2 cellular contexts compared by ENCODE assay signal in the genomic region with DNA sequence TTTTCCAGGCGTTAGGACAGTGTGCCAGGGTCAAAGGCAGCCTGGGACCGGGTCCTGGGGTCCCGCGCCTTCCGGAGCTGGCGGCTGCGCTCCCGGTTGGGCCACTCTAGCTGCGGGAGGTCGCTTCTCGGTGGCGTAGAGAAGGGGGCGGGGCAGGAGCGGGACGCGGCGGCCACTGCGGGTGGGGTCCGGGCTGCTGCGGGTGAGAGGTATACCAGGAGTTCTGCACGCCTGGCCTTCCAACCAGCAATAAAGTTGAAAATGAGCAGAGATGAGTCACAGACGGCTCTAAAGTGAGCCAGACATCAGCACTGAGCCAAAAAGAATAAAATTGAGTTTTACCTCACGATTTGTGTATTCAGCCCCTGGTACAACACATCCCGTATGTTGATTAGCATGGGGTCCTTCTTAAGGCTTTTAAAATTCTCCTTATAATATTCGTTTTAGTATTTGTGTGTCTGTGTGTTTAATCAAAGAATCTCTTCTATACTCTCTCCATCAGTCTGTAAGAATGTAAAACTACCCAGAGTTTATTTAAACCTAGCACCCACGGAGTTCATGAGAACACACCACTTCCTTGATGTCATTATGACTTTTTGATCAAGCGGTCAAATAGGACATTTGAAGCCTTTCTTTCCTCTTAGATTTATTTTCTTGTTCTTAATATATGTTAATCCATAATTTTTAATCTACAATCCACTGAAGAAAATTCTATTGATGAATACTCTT.
A peak's percentile ranks its signal among the peaks of the same experiment; 100 is the strongest.
TF ChIP-seq lines count a peak whose summit lies in the region.

Gene C1GALT1C1L, minus strand, starts transcription at position 108 of the 729 bp plus-strand sequence. Its CDS starts 107 bp downstream, at position 1.

TF ChIP-seq in SK-N-SH, 30 proteins besides CTCF, POLR2A, EP300 and RAD21 (continued from another document and continues in another):
- no peak for TF ChIP-seq FOXM1 (IDR thresholded peaks at IDR 0.05; ENCODE audit: low read depth)
- TF ChIP-seq RFX5 (IDR thresholded peaks at IDR 0.05; ENCODE audit: low read length): no peak
- TF ChIP-seq IRF3 (IDR thresholded peaks at IDR 0.05; ENCODE audit: low read depth, low read length): no peak
- 0 out of 2 replicates have a peak, but pooled peaks have one; percentile 63 for TF ChIP-seq SIN3A (IDR thresholded peaks at IDR 0.05; ENCODE audit: borderline replicate concordance, low read depth, low read length)
- TF ChIP-seq CHD2 (IDR thresholded peaks at IDR 0.05; ENCODE audit: low read length, partially characterized antibody): peak; percentile 26
- TF ChIP-seq USF1 (IDR thresholded peaks at IDR 0.05; ENCODE audit: borderline replicate concordance, low read depth): no peak
- no peak; the same call in 1 of the 2 replicates for TF ChIP-seq REST (IDR thresholded peaks at IDR 0.05; ENCODE audit: low read depth, low read length)
- TF ChIP-seq POLR2AphosphoS5 (IDR thresholded peaks at IDR 0.05; ENCODE audit: low read depth, low read length): peak; percentile 50; the same call in 1 of the 2 replicates
- no peak for TF ChIP-seq PBX3 (IDR thresholded peaks at IDR 0.05)
- TF ChIP-seq, protein P1, sequence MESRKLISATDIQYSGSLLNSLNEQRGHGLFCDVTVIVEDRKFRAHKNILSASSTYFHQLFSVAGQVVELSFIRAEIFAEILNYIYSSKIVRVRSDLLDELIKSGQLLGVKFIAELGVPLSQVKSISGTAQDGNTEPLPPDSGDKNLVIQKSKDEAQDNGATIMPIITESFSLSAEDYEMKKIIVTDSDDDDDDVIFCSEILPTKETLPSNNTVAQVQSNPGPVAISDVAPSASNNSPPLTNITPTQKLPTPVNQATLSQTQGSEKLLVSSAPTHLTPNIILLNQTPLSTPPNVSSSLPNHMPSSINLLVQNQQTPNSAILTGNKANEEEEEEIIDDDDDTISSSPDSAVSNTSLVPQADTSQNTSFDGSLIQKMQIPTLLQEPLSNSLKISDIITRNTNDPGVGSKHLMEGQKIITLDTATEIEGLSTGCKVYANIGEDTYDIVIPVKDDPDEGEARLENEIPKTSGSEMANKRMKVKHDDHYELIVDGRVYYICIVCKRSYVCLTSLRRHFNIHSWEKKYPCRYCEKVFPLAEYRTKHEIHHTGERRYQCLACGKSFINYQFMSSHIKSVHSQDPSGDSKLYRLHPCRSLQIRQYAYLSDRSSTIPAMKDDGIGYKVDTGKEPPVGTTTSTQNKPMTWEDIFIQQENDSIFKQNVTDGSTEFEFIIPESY (IDR thresholded peaks at IDR 0.05; ENCODE audit: borderline replicate concordance, low read depth): no peak
- TF ChIP-seq TCF12 (IDR thresholded peaks at IDR 0.05): peak; percentile 41; the same call in 1 of the 2 replicates
- TF ChIP-seq TAF1 (IDR thresholded peaks at IDR 0.05; ENCODE audit: borderline replicate concordance, low read depth, low read length): peak; percentile 38; the same call in 1 of the 2 replicates
- TF ChIP-seq USF2 (IDR thresholded peaks at IDR 0.05; ENCODE audit: borderline replicate concordance, low read depth, low read length): no peak
- TF ChIP-seq FOXJ3 (CRISPR knock-in tag; IDR thresholded peaks at IDR 0.05): no peak
- TF ChIP-seq EZH2phosphoT487 (IDR thresholded peaks at IDR 0.05; ENCODE audit: borderline replicate concordance, low read depth): no peak

TF ChIP-seq in HepG2, 621 proteins besides CTCF, POLR2A, EP300 and RAD21 (continued from another document and continues in another):
- TF ChIP-seq ZBTB2 (CRISPR knock-in tag; IDR thresholded peaks at IDR 0.05; ENCODE audit: low read depth) (0 out of 2 replicates have a peak, but pooled peaks have one; percentile 43), RARA (CRISPR knock-in tag; IDR thresholded peaks at IDR 0.05) (peak; percentile 30; the same call in 1 of the 2 replicates), ZNF558 (CRISPR knock-in tag; IDR thresholded peaks at IDR 0.05; ENCODE audit: borderline replicate concordance) (no peak), AKNA (CRISPR knock-in tag; IDR thresholded peaks at IDR 0.05; ENCODE audit: borderline replicate concordance) (no peak), MED13 (CRISPR knock-in tag; IDR thresholded peaks at IDR 0.05) (no peak), FOXM1 (CRISPR knock-in tag; IDR thresholded peaks at IDR 0.05) (no peak), NFE2L2 (IDR thresholded peaks at IDR 0.05; ENCODE audit: low read length) (no peak), AHR (CRISPR knock-in tag; IDR thresholded peaks at IDR 0.05) (no peak), ZNF644 (CRISPR knock-in tag; IDR thresholded peaks at IDR 0.05; ENCODE audit: low read depth) (peak; percentile 18; the same call in 1 of the 2 replicates), ZNF18 (CRISPR knock-in tag; IDR thresholded peaks at IDR 0.05; ENCODE audit: insufficient replicate concordance) (no peak), CENPX (CRISPR knock-in tag; IDR thresholded peaks at IDR 0.05) (no peak), ZBTB8A (CRISPR knock-in tag; IDR thresholded peaks at IDR 0.05; ENCODE audit: borderline replicate concordance, low read depth) (no peak), ZNF484 (CRISPR knock-in tag; IDR thresholded peaks at IDR 0.05; ENCODE audit: borderline replicate concordance, low read depth) (no peak), YY1 (IDR thresholded peaks at IDR 0.05; ENCODE audit: insufficient read depth, insufficient replicate concordance, low read depth, low read length) (peak; percentile 79), CBX2 (IDR thresholded peaks at IDR 0.05; ENCODE audit: low read depth, low read length) (no peak), CBX2 (CRISPR knock-in tag; IDR thresholded peaks at IDR 0.05; ENCODE audit: low read depth) (no peak), FOXC1 (CRISPR knock-in tag; IDR thresholded peaks at IDR 0.05; ENCODE audit: borderline replicate concordance) (no peak), ZNF776 (CRISPR knock-in tag; IDR thresholded peaks at IDR 0.05) (peak; percentile 53; the same call in 1 of the 2 replicates), HOXA3 (CRISPR knock-in tag; IDR thresholded peaks at IDR 0.05) (peak; percentile 85), HIVEP1 (CRISPR knock-in tag; IDR thresholded peaks at IDR 0.05) (peak; percentile 34; the same call in 1 of the 2 replicates), TRAFD1 (CRISPR knock-in tag; IDR thresholded peaks at IDR 0.05; ENCODE audit: borderline replicate concordance) (no peak), ZBTB25 (CRISPR knock-in tag; IDR thresholded peaks at IDR 0.05) (0 out of 2 replicates have a peak, but pooled peaks have one; percentile 39), MBNL3 (CRISPR knock-in tag; conservative IDR thresholded peaks at IDR 0.05) (no peak), RNF2 (conservative IDR thresholded peaks at IDR 0.05; ENCODE audit: low read depth) (no peak), NCOR1 (IDR thresholded peaks at IDR 0.05; ENCODE audit: borderline replicate concordance, low read length) (no peak), ZNF772 (CRISPR knock-in tag; IDR thresholded peaks at IDR 0.05) (peak; percentile 64; the same call in 1 of the 2 replicates), ZBTB46 (CRISPR knock-in tag; IDR thresholded peaks at IDR 0.05; ENCODE audit: borderline replicate concordance) (no peak), ZNF20 (CRISPR knock-in tag; IDR thresholded peaks at IDR 0.05) (no peak), SNAPC2 (CRISPR knock-in tag; IDR thresholded peaks at IDR 0.05) (peak; percentile 56; the same call in 1 of the 2 replicates)
- TF ChIP-seq, protein P2, sequence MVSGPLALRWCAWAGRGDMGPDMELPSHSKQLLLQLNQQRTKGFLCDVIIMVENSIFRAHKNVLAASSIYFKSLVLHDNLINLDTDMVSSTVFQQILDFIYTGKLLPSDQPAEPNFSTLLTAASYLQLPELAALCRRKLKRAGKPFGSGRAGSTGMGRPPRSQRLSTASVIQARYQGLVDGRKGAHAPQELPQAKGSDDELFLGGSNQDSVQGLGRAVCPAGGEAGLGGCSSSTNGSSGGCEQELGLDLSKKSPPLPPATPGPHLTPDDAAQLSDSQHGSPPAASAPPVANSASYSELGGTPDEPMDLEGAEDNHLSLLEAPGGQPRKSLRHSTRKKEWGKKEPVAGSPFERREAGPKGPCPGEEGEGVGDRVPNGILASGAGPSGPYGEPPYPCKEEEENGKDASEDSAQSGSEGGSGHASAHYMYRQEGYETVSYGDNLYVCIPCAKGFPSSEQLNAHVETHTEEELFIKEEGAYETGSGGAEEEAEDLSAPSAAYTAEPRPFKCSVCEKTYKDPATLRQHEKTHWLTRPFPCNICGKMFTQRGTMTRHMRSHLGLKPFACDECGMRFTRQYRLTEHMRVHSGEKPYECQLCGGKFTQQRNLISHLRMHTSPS (CRISPR knock-in tag; IDR thresholded peaks at IDR 0.05; ENCODE audit: low read depth): no peak
